1 cellular context compared by ENCODE assay signal in genomic region chr11:85647604-85648299, GRCh38.
A peak's percentile ranks its signal among the peaks of the same experiment; 100 is the strongest.
TF ChIP-seq lines count a peak whose summit lies in the region.

Gene TMEM126A, plus strand, starts transcription at chr11:85647967. Its CDS starts 2,289 bp downstream, at chr11:85650256.

TF ChIP-seq in H1, 55 proteins besides CTCF, POLR2A, EP300 and RAD21:
- TF ChIP-seq SP1 (IDR thresholded peaks at IDR 0.05; ENCODE audit: low read depth, low read length) (peak; percentile 35; the same call in 1 of the 2 replicates), JUN (IDR thresholded peaks at IDR 0.05; ENCODE audit: low read depth, low read length) (0 out of 2 replicates have a peak, but pooled peaks have one; percentile 8), KDM5A (IDR thresholded peaks at IDR 0.05; ENCODE audit: low read length) (peak; percentile 92), CTBP2 (IDR thresholded peaks at IDR 0.05; ENCODE audit: borderline replicate concordance, insufficient read depth, insufficient read length, low read length) (no peak), CHD2 (IDR thresholded peaks at IDR 0.05; ENCODE audit: low read length) (no peak), RBBP5 (IDR thresholded peaks at IDR 0.05; ENCODE audit: borderline replicate concordance, low read depth, low read length) (peak; percentile 75; the same call in 1 of the 2 replicates), CBX8 (IDR thresholded peaks at IDR 0.05; ENCODE audit: borderline replicate concordance, low read depth, low read length) (no peak), SIN3A (conservative IDR thresholded peaks at IDR 0.05 in 1 of 2, IDR thresholded peaks at IDR 0.05 in 1 of 2; ENCODE audit: low read depth in 1 of 2, low read length in 2 of 2) (peak in 1 of 2 experiments; percentile 53; a peak in 1 of 4 replicates), MAFK (IDR thresholded peaks at IDR 0.05; ENCODE audit: low read depth, low read length) (no peak), CREB1 (IDR thresholded peaks at IDR 0.05) (peak; percentile 84), ATF2 (IDR thresholded peaks at IDR 0.05; ENCODE audit: low read length) (peak; percentile 19; the same call in 1 of the 2 replicates), EGR1 (IDR thresholded peaks at IDR 0.05; ENCODE audit: borderline replicate concordance, low read depth, low read length) (peak; percentile 94), SIX5 (IDR thresholded peaks at IDR 0.05; ENCODE audit: low read depth, low read length) (no peak), SP2 (IDR thresholded peaks at IDR 0.05; ENCODE audit: low read length) (no peak), MAX (IDR thresholded peaks at IDR 0.05) (peak; percentile 36; the same call in 1 of the 2 replicates), JUND (IDR thresholded peaks at IDR 0.05; ENCODE audit: low read length) (0 out of 2 replicates have a peak, but pooled peaks have one; percentile 7), RXRA (IDR thresholded peaks at IDR 0.05; ENCODE audit: insufficient read depth, low read depth, low read length) (no peak), BRCA1 (IDR thresholded peaks at IDR 0.05; ENCODE audit: low read depth, low read length) (no peak), TEAD4 (IDR thresholded peaks at IDR 0.05; ENCODE audit: low read depth, low read length) (peak; percentile 30; the same call in 1 of the 2 replicates), HDAC2 (IDR thresholded peaks at IDR 0.05; ENCODE audit: borderline replicate concordance in 1 of 2, low read depth in 2 of 2, low read length in 2 of 2) (peak; percentile 61 to 76; a peak in 2 of 4 replicates), ZNF274 (IDR thresholded peaks at IDR 0.05; ENCODE audit: borderline replicate concordance, extremely low read depth, low read length) (no peak), POU5F1 (IDR thresholded peaks at IDR 0.05; ENCODE audit: low read depth, low read length) (no peak), FOSL1 (IDR thresholded peaks at IDR 0.05; ENCODE audit: insufficient read depth, low read depth, low read length) (no peak), E2F6 (IDR thresholded peaks at IDR 0.05) (no peak), TAF1 (IDR thresholded peaks at IDR 0.05; ENCODE audit: low read depth, low read length) (peak; percentile 94), ASH2L (IDR thresholded peaks at IDR 0.05; ENCODE audit: low read length) (peak; percentile 66), KDM1A (IDR thresholded peaks at IDR 0.05; ENCODE audit: borderline replicate concordance, low read length) (no peak), PHF8 (conservative IDR thresholded peaks at IDR 0.05; ENCODE audit: low read depth, low read length) (peak; percentile 77), SP4 (IDR thresholded peaks at IDR 0.05; ENCODE audit: low read length) (no peak), TAF7 (optimal IDR thresholded peaks at IDR 0.05; ENCODE audit: borderline replicate concordance, low read depth, low read length) (peak; percentile 78), USF2 (IDR thresholded peaks at IDR 0.05; ENCODE audit: low read length) (no peak; the same call in 1 of the 2 replicates), YY1 (IDR thresholded peaks at IDR 0.05; ENCODE audit: low read depth, low read length) (peak; percentile 98), KDM4A (IDR thresholded peaks at IDR 0.05; ENCODE audit: low read depth, low read length, severe bottlenecking) (no peak), NANOG (IDR thresholded peaks at IDR 0.05; ENCODE audit: insufficient read depth, low read depth, low read length, poor library complexity, severe bottlenecking) (no peak), POLR2AphosphoS5 (IDR thresholded peaks at IDR 0.05; ENCODE audit: low read depth, low read length) (peak; percentile 94), ATF3 (IDR thresholded peaks at IDR 0.05; ENCODE audit: insufficient read depth, low read depth, low read length) (no peak), RNF2 (IDR thresholded peaks at IDR 0.05; ENCODE audit: borderline replicate concordance, low read depth, low read length, missing control alignments, poor library complexity, severe bottlenecking) (no peak), SRF (IDR thresholded peaks at IDR 0.05; ENCODE audit: low read depth, low read length) (no peak), TBP (IDR thresholded peaks at IDR 0.05; ENCODE audit: low read depth, low read length) (peak; percentile 89), BACH1 (IDR thresholded peaks at IDR 0.05; ENCODE audit: low read length) (peak; percentile 69; the same call in 1 of the 2 replicates)
